Comparison of ENCODE assay signal across 17 cellular contexts in genomic region chr5:35164860-35165542, GRCh38.
A peak's percentile ranks its signal among the peaks of the same experiment; 100 is the strongest.
DNase-seq lines count a peak whose midpoint lies in the region; ATAC-seq and TF ChIP-seq lines count a peak whose summit lies in the region.
"Had no signal": no experiment of that assay in that cellular context is flagged by ENCODE, and none has a peak within 500 bp of the region (broad histone marks: within the 10 kb centered on the region; RNA-seq: fewer than 3 reads in every experiment).

No MANE protein-coding gene starts in this region.

- H3K4me3 Mint-ChIP-seq in nephron = no peak overlapping the region
- H3K4me3 Mint-ChIP-seq: CD4-positive, CD25-positive, alpha-beta regulatory T cell; CD8-positive, alpha-beta memory T cell; GM23338 had no signal

- H3K9me3 ChIP-seq in duodenal mucosa (ENCODE audit: control insufficient read depth in 1 of 2, low read length in 2 of 2) (no peaks in the 10 kb centered on the region), aorta (ENCODE audit: control insufficient read depth, low read length) (no peaks in the 10 kb centered on the region)
- H3K9me3 ChIP-seq: BE2C had no signal

- peaks cover 12% of the 10 kb centered on the region for H3K36me3 Mint-ChIP-seq in nephron (ENCODE audit: low read depth)
- H3K36me3 Mint-ChIP-seq: CD4-positive, CD25-positive, alpha-beta regulatory T cell; CD8-positive, alpha-beta memory T cell had no signal

- peak overlapping the region; percentile 62 to 84 (median 80) for H3K27ac Mint-ChIP-seq in nephron
- H3K27ac Mint-ChIP-seq: CD4-positive, CD25-positive, alpha-beta regulatory T cell; CD8-positive, alpha-beta memory T cell; GM23338 had no signal

- intact Hi-C loops in left colon (cut with DNase I, micrococcal nuclease) = no loop called here
- intact Hi-C loops in aorta (cut with DNase I) = loop anchor here in 1 of 2 donors (5.0 kb wide), 1 partner anchor 137 kb away; no protein-coding TSS in a partner anchor

- peaks cover 3% of the 10 kb centered on the region for H3K27me3 Mint-ChIP-seq in nephron (ENCODE audit: low read depth)
- H3K27me3 Mint-ChIP-seq: CD4-positive, CD25-positive, alpha-beta regulatory T cell had no signal

- no peak for DNase-seq in left colon
- DNase-seq in Kasumi-1 (lab: John Stamatoyannopoulos, UW) = no peak
- no peak for DNase-seq in aorta
- DNase-seq: ACHN; BE2C; C1 segment of cervical spinal cord; CD4-positive, CD25-positive, alpha-beta regulatory T cell; CD8-positive, alpha-beta memory T cell; COR-L47; DMS79; GDM1; HCEC 1CT had no signal

- peaks cover 16% of the 10 kb centered on the region for H3K9me3 Mint-ChIP-seq in nephron

- TF ChIP-seq CTCF in nephron (IDR thresholded peaks at IDR 0.05; ENCODE audit: unreplicated experiment in 3 of 3) = no peak

- H3K36me3 ChIP-seq in duodenal mucosa (ENCODE audit: control insufficient read depth in 1 of 2, insufficient read depth in 2 of 2, low read length in 2 of 2) = no peaks in the 10 kb centered on the region
- H3K36me3 ChIP-seq in aorta (ENCODE audit: control insufficient read depth in 1 of 2, insufficient read depth in 2 of 2, low read length in 1 of 2) = no peaks in the 10 kb centered on the region
- H3K36me3 ChIP-seq: BE2C had no signal

- H3K4me1 Mint-ChIP-seq in nephron = peaks cover 30% of the 10 kb centered on the region
- H3K4me1 Mint-ChIP-seq: CD4-positive, CD25-positive, alpha-beta regulatory T cell; CD8-positive, alpha-beta memory T cell; GM23338 had no signal

- H3K4me1 ChIP-seq in duodenal mucosa (ENCODE audit: control insufficient read depth in 1 of 2, insufficient read depth in 2 of 2, low read length in 2 of 2) (peaks cover 0 to 18% of the 10 kb centered on the region in 2 donors), aorta (ENCODE audit: control insufficient read depth in 1 of 2, insufficient read depth in 2 of 2, low read length in 2 of 2) (no peaks in the 10 kb centered on the region)
- H3K4me1 ChIP-seq: BE2C had no signal

- H3K27me3 ChIP-seq in duodenal mucosa (ENCODE audit: control insufficient read depth in 1 of 2, insufficient read depth in 2 of 2, low read length in 2 of 2) = no peaks in the 10 kb centered on the region
- no peaks in the 10 kb centered on the region for H3K27me3 ChIP-seq in aorta (ENCODE audit: control insufficient read depth in 1 of 2, insufficient read depth in 2 of 2, low read length in 1 of 2)
- H3K27me3 ChIP-seq: BE2C had no signal

- WGBS in aorta, 2 donors = 81 to 85% methylated on average over 4 of the region's 4 CpGs

- no peak overlapping the region for H3K4me3 ChIP-seq in duodenal mucosa (ENCODE audit: low read depth in 1 of 2, low read length in 2 of 2)
- no peak overlapping the region for H3K4me3 ChIP-seq in aorta (ENCODE audit: low read length in 2 of 2)
- H3K4me3 ChIP-seq: GM23338 had no signal

- peak overlapping the region; percentile 17 for H3K27ac ChIP-seq in duodenal mucosa (ENCODE audit: low read depth, low read length)
- H3K27ac ChIP-seq in aorta (ENCODE audit: low read depth in 1 of 2, low read length in 2 of 2) = no peak overlapping the region

- ATAC-seq in left colon (peak; percentile 71), HG02588 (IDR thresholded peaks at IDR 0.05; ENCODE audit: unreplicated experiment) (no peak), HG03571 (IDR thresholded peaks at IDR 0.05; ENCODE audit: unreplicated experiment) (no peak), aorta (ENCODE audit: low FRiP score) (no peak)
- ATAC-seq: GM23338 had no signal

- H3K9ac ChIP-seq in duodenal mucosa (ENCODE audit: low read depth in 1 of 2, low read length in 2 of 2) = no peak overlapping the region
